ENCODE assay signal across 34 cellular contexts in the genomic region with DNA sequence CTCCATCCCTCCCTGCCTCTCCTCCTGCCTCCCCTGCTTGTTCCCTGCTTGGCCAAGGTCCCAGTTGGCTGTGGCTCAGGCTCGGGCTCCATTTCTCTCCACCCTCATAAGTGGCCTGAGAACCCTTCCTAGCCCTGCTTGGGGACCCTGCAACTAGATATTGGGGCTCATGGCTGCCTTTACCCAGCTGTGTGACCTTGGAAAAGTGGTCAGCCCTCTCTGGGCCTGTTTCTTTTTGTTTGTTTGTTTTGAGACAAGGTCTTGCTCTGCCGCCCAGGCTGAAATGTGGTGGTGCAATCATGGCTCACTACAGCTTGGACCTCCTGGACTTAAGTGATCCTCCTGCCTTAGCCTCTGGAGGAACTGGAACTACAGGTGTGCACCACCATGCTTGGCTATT. TPM values are rescaled to one million over a fixed set of nuclear protein-coding genes. Genes with fewer than 3 reads are reported as not detected.
"Had no signal": no experiment of that assay in that cellular context is flagged by ENCODE, and none has a peak within 500 bp of the region (broad histone marks: within the 10 kb centered on the region; RNA-seq: fewer than 3 reads in every experiment).

No MANE protein-coding gene starts in this region.

- H3K4me1 Mint-ChIP-seq: activated CD4-positive, alpha-beta memory T cell treated with anti-CD3 and anti-CD28 coated beads, Interleukin-2, amount 10 ng/mL, durations not matched to agents 7 days and 5 days; activated CD8-positive, alpha-beta memory T cell treated with anti-CD3 and anti-CD28 coated beads, Interleukin-2, amount 10 ng/mL, durations not matched to agents 7 days and 5 days; activated naive CD4-positive, alpha-beta T cell treated with anti-CD3 and anti-CD28 coated beads, Interleukin-2, amount 10 ng/mL, durations not matched to agents 7 days and 5 days; activated naive CD8-positive, alpha-beta T cell treated with anti-CD3 and anti-CD28 coated beads, Interleukin-2, amount 50 U/mL, for 24 hours; T-cell had no signal

- H3K36me3 ChIP-seq: brain microvascular endothelial cell, Peyer's patch had no signal

- H3K36me3 Mint-ChIP-seq: activated CD8-positive, alpha-beta memory T cell treated with anti-CD3 and anti-CD28 coated beads, Interleukin-2, amount 10 ng/mL, durations not matched to agents 7 days and 5 days; activated naive CD4-positive, alpha-beta T cell treated with anti-CD3 and anti-CD28 coated beads, Interleukin-2, amount 10 ng/mL, durations not matched to agents 7 days and 5 days; activated naive CD8-positive, alpha-beta T cell; T-cell had no signal

- H3K4me3 Mint-ChIP-seq: activated CD4-positive, alpha-beta memory T cell treated with anti-CD3 and anti-CD28 coated beads, Interleukin-2, amount 10 ng/mL, durations not matched to agents 7 days and 5 days; activated CD8-positive, alpha-beta memory T cell treated with anti-CD3 and anti-CD28 coated beads, Interleukin-2, amount 10 ng/mL, durations not matched to agents 7 days and 5 days; activated naive CD4-positive, alpha-beta T cell treated with anti-CD3 and anti-CD28 coated beads, Interleukin-2, amount 10 ng/mL, durations not matched to agents 7 days and 5 days; activated naive CD8-positive, alpha-beta T cell; activated naive CD8-positive, alpha-beta T cell treated with anti-CD3 and anti-CD28 coated beads, Interleukin-2, amount 50 U/mL, for 24 hours; T-cell had no signal

- H3K27ac ChIP-seq: brain microvascular endothelial cell, VCaP had no signal

- DNase-seq: activated CD4-positive, alpha-beta memory T cell treated with anti-CD3 and anti-CD28 coated beads, Interleukin-2, amount 10 ng/mL, durations not matched to agents 7 days and 5 days; activated CD4-positive, alpha-beta T cell treated with anti-CD3 and anti-CD28 coated beads for 1 hour; activated CD4-positive, alpha-beta T cell treated with anti-CD3 and anti-CD28 coated beads for 48 hours; activated CD4-positive, CD25-positive, alpha-beta regulatory T cell; activated CD8-positive, alpha-beta memory T cell treated with anti-CD3 and anti-CD28 coated beads for 24 hours; activated CD8-positive, alpha-beta memory T cell treated with anti-CD3 and anti-CD28 coated beads, Interleukin-2, amount 10 ng/mL, durations not matched to agents 7 days and 5 days; activated CD8-positive, alpha-beta memory T cell treated with anti-CD3 and anti-CD28 coated beads, Interleukin-2, amount 50 U/mL, for 48 hours; activated effector memory CD4-positive, alpha-beta T cell treated with Interleukin-2 at 50 U/mL for 16 hours; activated naive CD4-positive, alpha-beta T cell treated with anti-CD3 and anti-CD28 coated beads, Interleukin-2, amount 10 ng/mL, durations not matched to agents 7 days and 5 days; activated naive CD8-positive, alpha-beta T cell treated with anti-CD3 and anti-CD28 coated beads, Interleukin-2, amount 50 U/mL, for 24 hours; activated T-cell treated with anti-CD3 and anti-CD28 coated beads, Interleukin-2, amount 50 U/mL, for 48 hours; aorta; brain microvascular endothelial cell; central memory CD4-positive, alpha-beta T cell; NCI-H1105; NCI-H1417 treated with DMSO at 0.1 percent for 48 hours; NCI-H187 treated with DMSO at 0.1 percent for 48 hours; NCI-H2081 treated with DMSO at 0.1 percent for 48 hours; NCI-H226; NCI-H446 treated with DMSO at 0.1 percent for 48 hours; PC-3; Peyer's patch; RPMI8226; SIG-M5; T-cell; T-helper 2 cell; T-helper 9 cell had no signal

- H3K9me3 ChIP-seq: Peyer's patch had no signal

- ATAC-seq: activated CD8-positive, alpha-beta memory T cell treated with anti-CD3 and anti-CD28 coated beads, Interleukin-2, amount 10 ng/mL, durations not matched to agents 7 days and 5 days; activated naive CD8-positive, alpha-beta T cell treated with anti-CD3 and anti-CD28 coated beads, Interleukin-2, amount 50 U/mL, for 24 hours; PC-3; Right ventricle myocardium inferior; SK-N-SH treated with all-trans-retinoic acid at 6 μM for 48 hours; T-cell had no signal

- H3K27me3 Mint-ChIP-seq: activated naive CD8-positive, alpha-beta T cell; activated naive CD8-positive, alpha-beta T cell treated with anti-CD3 and anti-CD28 coated beads, Interleukin-2, amount 50 U/mL, for 24 hours had no signal

- H3K27me3 ChIP-seq: brain microvascular endothelial cell, Peyer's patch had no signal

- H3K27ac Mint-ChIP-seq: activated CD4-positive, alpha-beta memory T cell treated with anti-CD3 and anti-CD28 coated beads, Interleukin-2, amount 10 ng/mL, durations not matched to agents 7 days and 5 days; activated CD8-positive, alpha-beta memory T cell treated with anti-CD3 and anti-CD28 coated beads, Interleukin-2, amount 10 ng/mL, durations not matched to agents 7 days and 5 days; activated naive CD4-positive, alpha-beta T cell treated with anti-CD3 and anti-CD28 coated beads, Interleukin-2, amount 10 ng/mL, durations not matched to agents 7 days and 5 days; activated naive CD8-positive, alpha-beta T cell; activated naive CD8-positive, alpha-beta T cell treated with anti-CD3 and anti-CD28 coated beads, Interleukin-2, amount 50 U/mL, for 24 hours; T-cell had no signal

- H3K4me3 ChIP-seq: Peyer's patch had no signal

RNA-seq across cellular contexts. Expression of a gene that starts 20.3 kb away (rescaled TPM):
- total RNA-seq: activated CD4-positive, alpha-beta memory T cell treated with anti-CD3 and anti-CD28 coated beads, Interleukin-2, amount 10 ng/mL, durations not matched to agents 7 days and 5 days; activated CD8-positive, alpha-beta memory T cell treated with anti-CD3 and anti-CD28 coated beads, Interleukin-2, amount 10 ng/mL, durations not matched to agents 7 days and 5 days; aorta; cerebellum; M059J; PC-3; Peyer's patch; Right ventricle myocardium inferior; SK-MEL-5; T-cell had no signal
- polyA plus RNA-seq: aorta had no signal
